8 cellular contexts compared by ENCODE assay signal in genomic region chr17:55237826-55238196, GRCh38. TPM values are rescaled to one million over a fixed set of nuclear protein-coding genes. Genes with fewer than 3 reads are reported as not detected.
DNase-seq lines count a peak whose midpoint lies in the region; ATAC-seq lines count a peak whose summit lies in the region.

No MANE protein-coding gene starts in this region.

- peak overlapping the region; percentile 51 to 68 (median 58); a peak in 19 of 20 replicates for H3K4me3 ChIP-seq in BLaER1 treated with 17β-estradiol and CSF1 and Interleukin-3, amounts not matched to agents 10 nM and 100 nM

- peaks cover 5 to 18% (median 14%) of the 10 kb centered on the region in 5 donors for H3K27me3 Mint-ChIP-seq in naive thymus-derived CD8-positive, alpha-beta T cell

- no peak for DNase-seq in caudate nucleus (lab: John Stamatoyannopoulos, UW)
- DNase-seq in naive thymus-derived CD8-positive, alpha-beta T cell, result no peak
- no peak for DNase-seq in NK-92 treated with Interleukin-12 subunit alpha and Interleukin-12 subunit beta, amount 100 ng/mL, for 24 hours (lab: John Stamatoyannopoulos, UW)
- no peak for DNase-seq in NCI-H1930 (lab: John Stamatoyannopoulos, UW)
- DNase-seq in iPS-NIHi11 (ENCODE audit: low spot score), result no peak
- no peak for DNase-seq in Kasumi-1 (lab: John Stamatoyannopoulos, UW)

- H3K27me3 ChIP-seq in BLaER1 treated with 17β-estradiol and CSF1 and Interleukin-3, amounts not matched to agents 10 nM and 100 nM, result peaks cover 0 to 19% (median 7%) of the 10 kb centered on the region in 11 experiments; a peak in 8 of 22 replicates

- H3K9me3 Mint-ChIP-seq in naive thymus-derived CD8-positive, alpha-beta T cell, result peaks cover 0 to 10% (median 4%) of the 10 kb centered on the region in 9 donors

- H3K36me3 Mint-ChIP-seq in naive thymus-derived CD8-positive, alpha-beta T cell, result peaks cover 0 to 4% (median 0%) of the 10 kb centered on the region in 3 donors

- peaks cover 8 to 23% (median 19%) of the 10 kb centered on the region in 4 donors for H3K4me1 Mint-ChIP-seq in naive thymus-derived CD8-positive, alpha-beta T cell

- H3K4me3 Mint-ChIP-seq in naive thymus-derived CD8-positive, alpha-beta T cell, result peak overlapping the region; percentile 60 to 88 (median 78)

- H3K27ac Mint-ChIP-seq in naive thymus-derived CD8-positive, alpha-beta T cell, result peak overlapping the region in 7 of 10 donors; percentile 12 to 89 (median 53)

- peak overlapping the region in 8 of 11 experiments; percentile 33 to 55 (median 42); a peak in 12 of 22 replicates for H3K27ac ChIP-seq in BLaER1 treated with 17β-estradiol and CSF1 and Interleukin-3, amounts not matched to agents 10 nM and 100 nM
- peak overlapping the region; percentile 84 for H3K27ac ChIP-seq in caudate nucleus (ENCODE audit: low read depth, low read length)

- H3K9me3 ChIP-seq in BLaER1 treated with 17β-estradiol and CSF1 and Interleukin-3, amounts not matched to agents 10 nM and 100 nM (replicated peaks in 1 of 11), result peaks cover 0 to 9% (median 0%) of the 10 kb centered on the region in 11 experiments; a peak in 5 of 22 replicates

- no peaks in the 10 kb centered on the region for H4K20me1 ChIP-seq in BLaER1 treated with 17β-estradiol and CSF1 and Interleukin-3, amounts not matched to agents 10 nM and 100 nM

- POLR2A ChIA-PET in naive thymus-derived CD8-positive, alpha-beta T cell (lab: Charles Lee), result interaction anchor here (1.0 to 3.6 kb wide), 3 partner anchors 9 to 59 kb away, joined by 3 to 22 read pairs (median 3); partner anchors contain the start of gene HLF

- no peaks in the 10 kb centered on the region for H3K36me3 ChIP-seq in BLaER1 treated with 17β-estradiol and CSF1 and Interleukin-3, amounts not matched to agents 10 nM and 100 nM

- peaks cover 21 to 33% (median 27%) of the 10 kb centered on the region in 10 experiments for H3K4me1 ChIP-seq in BLaER1 treated with 17β-estradiol and CSF1 and Interleukin-3, amounts not matched to agents 10 nM and 100 nM

- peak overlapping the region; percentile 77 to 95 (median 87) for H3K4me2 ChIP-seq in BLaER1 treated with 17β-estradiol and CSF1 and Interleukin-3, amounts not matched to agents 10 nM and 100 nM

- H3K9ac ChIP-seq in BLaER1 treated with 17β-estradiol and CSF1 and Interleukin-3, amounts not matched to agents 10 nM and 100 nM, result peak overlapping the region in 10 of 11 experiments; percentile 7 to 64 (median 46); a peak in 16 of 22 replicates

- ATAC-seq in HG03457 (IDR thresholded peaks at IDR 0.05; ENCODE audit: unreplicated experiment), result peak; percentile 1
- ATAC-seq in naive thymus-derived CD8-positive, alpha-beta T cell, result no peak

RNA-seq across cellular contexts. Expression of gene HLF, which starts 26.9 kb away (rescaled TPM):
- total RNA-seq in naive thymus-derived CD8-positive, alpha-beta T cell, result under 1 TPM; 0.49 TPM
- polyA plus RNA-seq in naive thymus-derived CD8-positive, alpha-beta T cell, result under 1 TPM in 1 of 3 donors, not detected in 2; 0.03 TPM
